In the genomic region with DNA sequence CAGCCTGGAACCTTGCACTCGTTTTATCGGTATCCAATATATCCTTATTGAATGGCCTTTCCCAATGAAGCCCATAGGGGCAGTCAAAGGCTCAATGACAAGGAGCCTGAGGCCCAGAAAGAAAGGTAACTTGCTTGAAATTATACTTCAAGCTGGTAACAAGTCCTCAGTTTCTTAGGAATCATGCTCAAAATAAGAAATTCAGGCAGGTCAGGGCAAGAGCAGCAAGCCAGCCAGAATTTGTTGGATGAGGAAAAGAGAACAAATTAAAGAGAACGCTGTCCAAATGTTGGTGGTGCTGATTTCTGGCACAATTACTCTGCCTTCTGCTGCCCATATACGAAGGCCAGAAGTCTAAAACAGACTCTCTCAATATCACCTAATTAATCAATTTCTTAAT, we compare ENCODE assay signal across 14 cellular contexts.
DNase-seq lines count a peak whose midpoint lies in the region; ATAC-seq and TF ChIP-seq lines count a peak whose summit lies in the region.
"Had no signal": no experiment of that assay in that cellular context is flagged by ENCODE, and none has a peak within 500 bp of the region (broad histone marks: within the 10 kb centered on the region; RNA-seq: fewer than 3 reads in every experiment).

No MANE protein-coding gene starts in this region.

- H3K36me3 ChIP-seq in HCT116 (ENCODE audit: control insufficient read depth in 1 of 2, insufficient read depth in 2 of 2, low read length in 2 of 2), result no peaks in the 10 kb centered on the region
- no peaks in the 10 kb centered on the region for H3K36me3 ChIP-seq in hepatocyte (replicated peaks; ENCODE audit: insufficient read depth, low read depth)
- H3K36me3 ChIP-seq: stomach had no signal

- H3K27ac ChIP-seq in HCT116 (ENCODE audit: low read depth, low read length), result no peak overlapping the region
- no peak overlapping the region for H3K27ac ChIP-seq in hepatocyte
- H3K27ac ChIP-seq: C4-2B, stomach had no signal

- 78% methylated on average over 4 of the region's 4 CpGs for WGBS in hepatocyte (ENCODE audit: low lambda C conversion rate, missing lambda C conversion rate)

- H3K9ac ChIP-seq in HCT116 (ENCODE audit: low read length), result no peak overlapping the region

- no peaks in the 10 kb centered on the region for H3K79me2 ChIP-seq in HCT116 (ENCODE audit: insufficient read depth, low read length)
- H3K79me2 ChIP-seq in hepatocyte, result no peaks in the 10 kb centered on the region

- H3K4me3 ChIP-seq in HCT116 (replicated peaks in 1 of 2; ENCODE audit: low read depth in 1 of 2, low read length in 2 of 2), result no peak overlapping the region
- H3K4me3 ChIP-seq in hepatocyte, result no peak overlapping the region
- H3K4me3 ChIP-seq: stomach had no signal

- H3K9me3 ChIP-seq in HCT116 (ENCODE audit: control insufficient read depth in 1 of 2, insufficient read depth in 1 of 2, low read depth in 1 of 2, low read length in 2 of 2) (no peaks in the 10 kb centered on the region), hepatocyte (ENCODE audit: low read depth) (no peaks in the 10 kb centered on the region)
- H3K9me3 ChIP-seq: stomach had no signal

- no peak overlapping the region for H2AFZ ChIP-seq in HCT116 (ENCODE audit: low read depth, low read length, poor library complexity, severe bottlenecking)
- H2AFZ ChIP-seq in hepatocyte, result no peak overlapping the region

- POLR2A ChIA-PET in HCT116 (lab: Charles Lee), result no interaction called here

- RAD21 ChIA-PET in HCT116 (lab: Charles Lee; ENCODE audit: low non-redundant PET in 1 of 2, low total read pairs in 2 of 2, uncharacterized antibody in 2 of 2, unreplicated experiment in 2 of 2), result no interaction called here

- H3K9me2 ChIP-seq in HCT116 (ENCODE audit: insufficient read depth) (no peaks in the 10 kb centered on the region), hepatocyte (replicated peaks; ENCODE audit: insufficient read depth) (no peaks in the 10 kb centered on the region)

- H3K4me2 ChIP-seq in HCT116 (ENCODE audit: low read length) (no peak overlapping the region), hepatocyte (no peak overlapping the region)

- intact Hi-C loops in HCT116 (cut with micrococcal nuclease), result no loop called here

- CTCF ChIA-PET in HCT116 (lab: Charles Lee), result no interaction called here

- TF ChIP-seq CTCF in HCT116 (IDR thresholded peaks at IDR 0.05 in 2 of 3, conservative IDR thresholded peaks at IDR 0.05 in 1 of 3; ENCODE audit: borderline replicate concordance in 1 of 3, insufficient read depth in 1 of 3, low read depth in 2 of 3, low read length in 2 of 3) (peak in 1 of 3 experiments; percentile 24; a peak in 2 of 6 replicates), hepatocyte (IDR thresholded peaks at IDR 0.05; ENCODE audit: poor library complexity) (no peak)

- H4K20me1 ChIP-seq in HCT116 (ENCODE audit: insufficient read depth) (no peaks in the 10 kb centered on the region), hepatocyte (ENCODE audit: insufficient read depth, poor library complexity, severe bottlenecking) (no peaks in the 10 kb centered on the region)

- DNase-seq in AG08396 (ENCODE audit: low spot score) (peak; percentile 17), HCT116 (ENCODE audit: low read depth, low spot score) (no peak), astrocyte of the hippocampus (ENCODE audit: low read depth, low spot score) (peak; percentile 59), hepatocyte (ENCODE audit: low spot score) (peak; percentile 34), NCI-H226 (no peak), NCI-H1105 treated with DMSO at 0.1 percent for 48 hours (lab: John Stamatoyannopoulos, UW) (no peak)
- DNase-seq: activated B cell treated with CpG ODN at 0.5 μM for 24 hours; activated naive CD8-positive, alpha-beta T cell treated with anti-CD3 and anti-CD28 coated beads, Interleukin-2, amount 10 ng/mL, durations not matched to agents 7 days and 5 days; natural killer cell; NK-92 treated with Interleukin-12 subunit alpha and Interleukin-12 subunit beta, amount 100 ng/mL, for 24 hours; stomach had no signal

- TF ChIP-seq POLR2A in HCT116 (IDR thresholded peaks at IDR 0.05; ENCODE audit: borderline replicate concordance, extremely low read depth, insufficient read depth, insufficient read length), result no peak

- no TSS peak for BruUV-seq in HCT116 (replicated peaks; lab: Mats Ljungman, UMichigan)

- TF ChIP-seq RAD21 in HCT116 (IDR thresholded peaks at IDR 0.05; ENCODE audit: low read depth), result no peak

- H3K27me3 ChIP-seq in HCT116 (ENCODE audit: insufficient read depth, low read length) (peaks cover 47% of the 10 kb centered on the region), hepatocyte (no peaks in the 10 kb centered on the region)
- H3K27me3 ChIP-seq: stomach had no signal

- H3K4me1 ChIP-seq in HCT116 (ENCODE audit: control insufficient read depth in 1 of 2, insufficient read depth in 2 of 2, low read length in 2 of 2) (no peaks in the 10 kb centered on the region), hepatocyte (ENCODE audit: insufficient read depth) (no peaks in the 10 kb centered on the region)
- H3K4me1 ChIP-seq: stomach had no signal

- no peak for ATAC-seq in HCT116
- ATAC-seq in GM18520 (IDR thresholded peaks at IDR 0.05; ENCODE audit: unreplicated experiment), result no peak
- ATAC-seq in HG02970 (IDR thresholded peaks at IDR 0.05; ENCODE audit: low FRiP score, unreplicated experiment), result no peak
- ATAC-seq: natural killer cell had no signal

TF ChIP-seq in HCT116, 20 proteins besides CTCF, POLR2A, EP300 and RAD21:
- TF ChIP-seq TCF7L2 (IDR thresholded peaks at IDR 0.05; ENCODE audit: borderline replicate concordance, extremely low read depth, insufficient read depth, insufficient read length) (peak; percentile 40), SIN3A (IDR thresholded peaks at IDR 0.05; ENCODE audit: low read depth) (no peak), POLR2AphosphoS5 (IDR thresholded peaks at IDR 0.05; ENCODE audit: low read depth, low read length) (no peak), CBX3 (IDR thresholded peaks at IDR 0.05; ENCODE audit: low read depth) (no peak)
- TF ChIP-seq, protein P1, sequence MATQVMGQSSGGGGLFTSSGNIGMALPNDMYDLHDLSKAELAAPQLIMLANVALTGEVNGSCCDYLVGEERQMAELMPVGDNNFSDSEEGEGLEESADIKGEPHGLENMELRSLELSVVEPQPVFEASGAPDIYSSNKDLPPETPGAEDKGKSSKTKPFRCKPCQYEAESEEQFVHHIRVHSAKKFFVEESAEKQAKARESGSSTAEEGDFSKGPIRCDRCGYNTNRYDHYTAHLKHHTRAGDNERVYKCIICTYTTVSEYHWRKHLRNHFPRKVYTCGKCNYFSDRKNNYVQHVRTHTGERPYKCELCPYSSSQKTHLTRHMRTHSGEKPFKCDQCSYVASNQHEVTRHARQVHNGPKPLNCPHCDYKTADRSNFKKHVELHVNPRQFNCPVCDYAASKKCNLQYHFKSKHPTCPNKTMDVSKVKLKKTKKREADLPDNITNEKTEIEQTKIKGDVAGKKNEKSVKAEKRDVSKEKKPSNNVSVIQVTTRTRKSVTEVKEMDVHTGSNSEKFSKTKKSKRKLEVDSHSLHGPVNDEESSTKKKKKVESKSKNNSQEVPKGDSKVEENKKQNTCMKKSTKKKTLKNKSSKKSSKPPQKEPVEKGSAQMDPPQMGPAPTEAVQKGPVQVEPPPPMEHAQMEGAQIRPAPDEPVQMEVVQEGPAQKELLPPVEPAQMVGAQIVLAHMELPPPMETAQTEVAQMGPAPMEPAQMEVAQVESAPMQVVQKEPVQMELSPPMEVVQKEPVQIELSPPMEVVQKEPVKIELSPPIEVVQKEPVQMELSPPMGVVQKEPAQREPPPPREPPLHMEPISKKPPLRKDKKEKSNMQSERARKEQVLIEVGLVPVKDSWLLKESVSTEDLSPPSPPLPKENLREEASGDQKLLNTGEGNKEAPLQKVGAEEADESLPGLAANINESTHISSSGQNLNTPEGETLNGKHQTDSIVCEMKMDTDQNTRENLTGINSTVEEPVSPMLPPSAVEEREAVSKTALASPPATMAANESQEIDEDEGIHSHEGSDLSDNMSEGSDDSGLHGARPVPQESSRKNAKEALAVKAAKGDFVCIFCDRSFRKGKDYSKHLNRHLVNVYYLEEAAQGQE (IDR thresholded peaks at IDR 0.05; ENCODE audit: low read depth), result peak; percentile 62
- TF ChIP-seq, protein P2, sequence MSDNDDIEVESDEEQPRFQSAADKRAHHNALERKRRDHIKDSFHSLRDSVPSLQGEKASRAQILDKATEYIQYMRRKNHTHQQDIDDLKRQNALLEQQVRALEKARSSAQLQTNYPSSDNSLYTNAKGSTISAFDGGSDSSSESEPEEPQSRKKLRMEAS (IDR thresholded peaks at IDR 0.05), result no peak
TF ChIP-seq in HCT116: peak in this region for 2.

Comparison
In these comparisons a context has a peak if more than half of its experiments do, and no peak if none do; other contexts are left out.
1. DNase-seq: peak in AG08396 (single experiment), astrocyte of the hippocampus (single experiment) and hepatocyte (single experiment); none in HCT116 (single experiment), NCI-H226 (single experiment) and NCI-H1105 treated with DMSO at 0.1 percent for 48 hours (single experiment).